Comparison of ENCODE assay signal across 11 cellular contexts in the genomic region with DNA sequence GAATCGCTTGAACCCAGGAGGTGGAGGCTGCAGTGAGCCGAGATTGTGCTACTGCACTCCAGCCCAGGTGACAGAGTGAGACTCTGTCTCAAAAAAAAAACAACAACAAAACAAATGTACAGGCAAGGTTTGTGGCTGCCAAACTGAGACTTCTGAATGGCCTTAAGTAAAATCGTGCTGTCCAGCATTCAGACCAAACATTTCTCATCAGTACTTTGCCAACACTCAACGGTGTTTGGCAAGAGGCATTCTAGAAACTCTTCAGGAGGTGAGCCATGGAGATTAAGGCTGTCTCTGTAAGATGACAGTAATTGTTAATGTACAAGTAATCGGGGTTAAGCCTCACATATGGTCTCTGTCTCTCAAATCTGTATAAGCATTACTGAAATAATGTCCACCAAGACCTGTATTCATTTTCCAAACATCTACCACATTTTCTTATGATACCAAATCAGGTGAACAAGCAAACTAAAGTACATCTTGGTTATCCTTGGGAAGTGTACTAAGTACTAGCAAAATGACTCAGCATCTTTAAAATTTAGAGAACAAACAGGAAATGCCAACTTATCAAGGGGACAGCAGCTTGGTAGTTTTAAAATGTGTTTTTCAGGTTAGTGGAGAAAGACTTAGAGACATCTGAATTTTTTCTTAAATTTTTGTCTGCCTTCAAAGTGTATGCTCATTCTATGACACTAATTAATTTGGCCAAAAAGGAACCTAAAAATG. TPM values are rescaled to one million over a fixed set of nuclear protein-coding genes. Genes with fewer than 3 reads are reported as not detected.
DNase-seq lines count a peak whose midpoint lies in the region; ATAC-seq, FAIRE-seq and TF ChIP-seq lines count a peak whose summit lies in the region.
"Had no signal": no experiment of that assay in that cellular context is flagged by ENCODE, and none has a peak within 500 bp of the region (broad histone marks: within the 10 kb centered on the region; RNA-seq: fewer than 3 reads in every experiment).

No MANE protein-coding gene starts in this region.

- DNase-seq in GM19239 (ENCODE audit: insufficient read length, low spot score) (no peak), OCI-M1 (lab: John Stamatoyannopoulos, UW) (peak; percentile 71), choroid plexus epithelial cell (ENCODE audit: low read depth) (peak; percentile 23), body of pancreas (no peak), aorta (no peak), testis (no peak), superior temporal gyrus (ENCODE audit: extremely low spot score) (no peak)
- DNase-seq: activated B cell treated with CpG ODN at 0.5 μM for 24 hours; activated T-cell treated with anti-CD3 and anti-CD28 coated beads, Interleukin-2, amount 50 U/mL, for 4 hours; retina had no signal

- no peak for TF ChIP-seq POLR2A in body of pancreas (IDR thresholded peaks at IDR 0.05)
- no peak for TF ChIP-seq POLR2A in testis (IDR thresholded peaks at IDR 0.05)

- peak overlapping the region; percentile 54 for H3K27ac ChIP-seq in mesodermal cell (ENCODE audit: low read depth, low read length, severe bottlenecking)
- H3K27ac ChIP-seq in body of pancreas = peak overlapping the region in 2 of 4 donors; percentile 61 to 69
- H3K27ac ChIP-seq in aorta (ENCODE audit: low read depth in 1 of 2, low read length in 2 of 2) = no peak overlapping the region
- no peak overlapping the region for H3K27ac ChIP-seq in testis

- peak; percentile 49 for FAIRE-seq in GM19239 (lab: Jason Lieb, UNC)

- H3K4me1 ChIP-seq in mesodermal cell (ENCODE audit: control insufficient read depth, insufficient read depth, low read length, poor library complexity, severe bottlenecking) (peaks cover 38% of the 10 kb centered on the region), body of pancreas (peaks cover 26% of the 10 kb centered on the region), aorta (ENCODE audit: control insufficient read depth in 1 of 2, insufficient read depth in 2 of 2, low read length in 2 of 2) (peaks cover 0 to 4% of the 10 kb centered on the region in 2 donors), testis (no peaks in the 10 kb centered on the region)

- TF ChIP-seq CTCF in choroid plexus epithelial cell (conservative IDR thresholded peaks at IDR 0.05; ENCODE audit: low read depth, low read length) = no peak
- TF ChIP-seq CTCF in body of pancreas (IDR thresholded peaks at IDR 0.05) = no peak
- TF ChIP-seq CTCF in testis (IDR thresholded peaks at IDR 0.05) = no peak

- H3K4me3 ChIP-seq in choroid plexus epithelial cell (ENCODE audit: low read depth, low read length) (no peak overlapping the region), mesodermal cell (ENCODE audit: extremely low read depth, insufficient read depth, low read length, poor library complexity, severe bottlenecking) (no peak overlapping the region), body of pancreas (no peak overlapping the region), aorta (ENCODE audit: low read length in 2 of 2) (no peak overlapping the region), testis (no peak overlapping the region)

- H3K27me3 ChIP-seq in body of pancreas (no peaks in the 10 kb centered on the region), aorta (ENCODE audit: control insufficient read depth in 1 of 2, insufficient read depth in 2 of 2, low read length in 1 of 2) (no peaks in the 10 kb centered on the region), testis (no peaks in the 10 kb centered on the region)

- WGBS in mesodermal cell (ENCODE audit: insufficient coverage in 2 of 2), 2 experiments = 100% methylated on average over 2 to 3 of the region's 5 CpGs
- WGBS in body of pancreas, 2 donors = 49 to 55% methylated on average over 5 of the region's 5 CpGs
- 65 to 73% methylated on average over 5 of the region's 5 CpGs for WGBS in aorta, 2 donors
- 73 to 77% methylated on average over 5 of the region's 5 CpGs for WGBS in testis, 2 donors

- intact Hi-C loops in body of pancreas (cut with DNase I) (no loop called here), aorta (cut with DNase I) (no loop called here), testis (cut with DNase I; ENCODE audit: low total_unique reads) (no loop called here)

- no peak for ATAC-seq in body of pancreas
- no peak for ATAC-seq in aorta (ENCODE audit: low FRiP score)
- ATAC-seq: activated T-cell treated with anti-CD3 and anti-CD28 coated beads, Interleukin-2, amount 50 U/mL, for 4 hours had no signal

- H3K36me3 ChIP-seq in mesodermal cell (ENCODE audit: control insufficient read depth, insufficient read depth, low read length) (peaks cover 20% of the 10 kb centered on the region), body of pancreas (replicated peaks in 1 of 2; ENCODE audit: insufficient read depth in 1 of 2, low read depth in 2 of 2) (no peaks in the 10 kb centered on the region), aorta (ENCODE audit: control insufficient read depth in 1 of 2, insufficient read depth in 2 of 2, low read length in 1 of 2) (no peaks in the 10 kb centered on the region), testis (ENCODE audit: low read depth, missing control alignments) (no peaks in the 10 kb centered on the region)

- H3K9me3 ChIP-seq in mesodermal cell (ENCODE audit: control insufficient read depth, low read length) (no peaks in the 10 kb centered on the region), body of pancreas (no peaks in the 10 kb centered on the region), aorta (ENCODE audit: control insufficient read depth, low read length) (no peaks in the 10 kb centered on the region), testis (no peaks in the 10 kb centered on the region)

RNA-seq across cellular contexts. Expression of gene SERPINE2, which starts 29.3 kb away (rescaled TPM):
- polyA plus RNA-seq in mesodermal cell (2013, experiment 1 of 2) = 406 TPM
- polyA plus RNA-seq in mesodermal cell (2013, experiment 2 of 2) = 381 TPM
- total RNA-seq in body of pancreas (1 to 10 TPM; 1.6 to 4.4 TPM), aorta (100 to 1,000 TPM; 183 to 222 TPM), testis (100 to 1,000 TPM; 145 to 220 TPM)
- polyA plus RNA-seq in aorta (10 to 100 TPM; 11.7 to 12.3 TPM), testis (ENCODE audit: insufficient read depth, low read depth, low replicate concordance) (145 TPM)

RNA-seq across cellular contexts. Expression of gene MRPL44, which starts 52.5 kb away (rescaled TPM):
- 34.6 TPM for polyA plus RNA-seq in mesodermal cell (2013, experiment 1 of 2)
- 34.6 TPM for polyA plus RNA-seq in mesodermal cell (2013, experiment 2 of 2)
- total RNA-seq in body of pancreas (10 to 100 TPM; 11.5 to 21.0 TPM), aorta (10 to 100 TPM; 11.6 to 13.5 TPM), testis (10 to 100 TPM; 36.6 to 39.4 TPM)
- polyA plus RNA-seq in aorta (10 to 100 TPM; 13.7 to 14.4 TPM), testis (ENCODE audit: insufficient read depth, low read depth, low replicate concordance) (37.4 TPM)

Comparison
In these comparisons a context has a peak if more than half of its experiments do, and no peak if none do; other contexts are left out.
1. DNase-seq: peak in OCI-M1 (single experiment) and choroid plexus epithelial cell (single experiment); none in GM19239 (single experiment), body of pancreas (0 of 4), aorta (0 of 2), testis (single experiment) and superior temporal gyrus (single experiment).
2. RNA of gene SERPINE2, which starts 29.3 kb away (total RNA-seq): 183 to 222 TPM in aorta and 145 to 220 TPM in testis; 1.6 to 4.4 TPM in body of pancreas; every median in the first group is over 10 times any median in the second.